1 cellular context compared by ENCODE assay signal in the genomic region with DNA sequence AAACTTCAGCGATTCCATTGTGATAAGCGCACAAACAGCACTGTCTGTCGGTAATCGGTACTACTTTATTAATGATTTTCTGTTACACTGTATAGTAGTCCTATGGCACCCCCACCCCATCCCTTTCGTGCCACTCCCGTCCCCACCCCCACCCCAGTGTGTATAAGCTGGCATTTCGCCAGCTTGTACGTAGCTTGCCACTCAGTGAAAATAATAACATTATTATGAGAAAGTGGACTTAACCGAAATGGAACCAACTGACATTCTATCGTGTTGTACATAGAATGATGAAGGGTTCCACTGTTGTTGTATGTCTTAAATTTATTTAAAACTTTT.
TF ChIP-seq lines count a peak whose summit lies in the region.

No MANE protein-coding gene starts in this region.

TF ChIP-seq in K562, 482 proteins besides CTCF, POLR2A, EP300 and RAD21 (continued from another document):
- TF ChIP-seq, protein P1, sequence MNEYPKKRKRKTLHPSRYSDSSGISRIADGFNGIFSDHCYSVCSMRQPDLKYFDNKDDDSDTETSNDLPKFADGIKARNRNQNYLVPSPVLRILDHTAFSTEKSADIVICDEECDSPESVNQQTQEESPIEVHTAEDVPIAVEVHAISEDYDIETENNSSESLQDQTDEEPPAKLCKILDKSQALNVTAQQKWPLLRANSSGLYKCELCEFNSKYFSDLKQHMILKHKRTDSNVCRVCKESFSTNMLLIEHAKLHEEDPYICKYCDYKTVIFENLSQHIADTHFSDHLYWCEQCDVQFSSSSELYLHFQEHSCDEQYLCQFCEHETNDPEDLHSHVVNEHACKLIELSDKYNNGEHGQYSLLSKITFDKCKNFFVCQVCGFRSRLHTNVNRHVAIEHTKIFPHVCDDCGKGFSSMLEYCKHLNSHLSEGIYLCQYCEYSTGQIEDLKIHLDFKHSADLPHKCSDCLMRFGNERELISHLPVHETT (CRISPR knock-in tag; conservative IDR thresholded peaks at IDR 0.05 in 1 of 2, IDR thresholded peaks at IDR 0.05 in 1 of 2) = peak in 1 of 2 experiments; percentile 34; a peak in 1 of 4 replicates
- TF ChIP-seq CREB5 (CRISPR knock-in tag; IDR thresholded peaks at IDR 0.05) (no peak), TAF15 (IDR thresholded peaks at IDR 0.05; ENCODE audit: low read depth, low read length) (no peak), NR2C2 (CRISPR knock-in tag; IDR thresholded peaks at IDR 0.05) (no peak), NR2C2 (tag; IDR thresholded peaks at IDR 0.05) (no peak), CGGBP1 (CRISPR knock-in tag; IDR thresholded peaks at IDR 0.05) (no peak), FOXA1 (IDR thresholded peaks at IDR 0.05; ENCODE audit: borderline replicate concordance) (no peak), LARP7 (IDR thresholded peaks at IDR 0.05) (no peak), POLR2H (tag; IDR thresholded peaks at IDR 0.05; ENCODE audit: low read depth) (peak; percentile 61; the same call in 1 of the 2 replicates), SP1 (CRISPR knock-in tag; IDR thresholded peaks at IDR 0.05) (no peak), ZNF263 (CRISPR knock-in tag; IDR thresholded peaks at IDR 0.05; ENCODE audit: borderline replicate concordance) (no peak), NFIC (IDR thresholded peaks at IDR 0.05) (peak; percentile 85), POLR2AphosphoS2 (IDR thresholded peaks at IDR 0.05; ENCODE audit: low read length) (0 out of 2 replicates have a peak, but pooled peaks have one; percentile 25), CEBPG (CRISPR knock-in tag; IDR thresholded peaks at IDR 0.05) (no peak), CEBPG (tag; conservative IDR thresholded peaks at IDR 0.05 in 1 of 2, IDR thresholded peaks at IDR 0.05 in 1 of 2) (peak; percentile 9 to 55; a peak in 3 of 4 replicates), TCFL5 (CRISPR knock-in tag; conservative IDR thresholded peaks at IDR 0.05) (no peak)
- TF ChIP-seq, protein P2, sequence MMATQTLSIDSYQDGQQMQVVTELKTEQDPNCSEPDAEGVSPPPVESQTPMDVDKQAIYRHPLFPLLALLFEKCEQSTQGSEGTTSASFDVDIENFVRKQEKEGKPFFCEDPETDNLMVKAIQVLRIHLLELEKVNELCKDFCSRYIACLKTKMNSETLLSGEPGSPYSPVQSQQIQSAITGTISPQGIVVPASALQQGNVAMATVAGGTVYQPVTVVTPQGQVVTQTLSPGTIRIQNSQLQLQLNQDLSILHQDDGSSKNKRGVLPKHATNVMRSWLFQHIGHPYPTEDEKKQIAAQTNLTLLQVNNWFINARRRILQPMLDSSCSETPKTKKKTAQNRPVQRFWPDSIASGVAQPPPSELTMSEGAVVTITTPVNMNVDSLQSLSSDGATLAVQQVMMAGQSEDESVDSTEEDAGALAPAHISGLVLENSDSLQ (IDR thresholded peaks at IDR 0.05) = peak; percentile 25; the same call in 1 of the 2 replicates
- TF ChIP-seq, protein P3, sequence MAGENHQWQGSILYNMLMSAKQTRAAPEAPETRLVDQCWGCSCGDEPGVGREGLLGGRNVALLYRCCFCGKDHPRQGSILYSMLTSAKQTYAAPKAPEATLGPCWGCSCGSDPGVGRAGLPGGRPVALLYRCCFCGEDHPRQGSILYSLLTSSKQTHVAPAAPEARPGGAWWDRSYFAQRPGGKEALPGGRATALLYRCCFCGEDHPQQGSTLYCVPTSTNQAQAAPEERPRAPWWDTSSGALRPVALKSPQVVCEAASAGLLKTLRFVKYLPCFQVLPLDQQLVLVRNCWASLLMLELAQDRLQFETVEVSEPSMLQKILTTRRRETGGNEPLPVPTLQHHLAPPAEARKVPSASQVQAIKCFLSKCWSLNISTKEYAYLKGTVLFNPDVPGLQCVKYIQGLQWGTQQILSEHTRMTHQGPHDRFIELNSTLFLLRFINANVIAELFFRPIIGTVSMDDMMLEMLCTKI (IDR thresholded peaks at IDR 0.05; ENCODE audit: partially characterized antibody) = no peak
- TF ChIP-seq, protein P4, sequence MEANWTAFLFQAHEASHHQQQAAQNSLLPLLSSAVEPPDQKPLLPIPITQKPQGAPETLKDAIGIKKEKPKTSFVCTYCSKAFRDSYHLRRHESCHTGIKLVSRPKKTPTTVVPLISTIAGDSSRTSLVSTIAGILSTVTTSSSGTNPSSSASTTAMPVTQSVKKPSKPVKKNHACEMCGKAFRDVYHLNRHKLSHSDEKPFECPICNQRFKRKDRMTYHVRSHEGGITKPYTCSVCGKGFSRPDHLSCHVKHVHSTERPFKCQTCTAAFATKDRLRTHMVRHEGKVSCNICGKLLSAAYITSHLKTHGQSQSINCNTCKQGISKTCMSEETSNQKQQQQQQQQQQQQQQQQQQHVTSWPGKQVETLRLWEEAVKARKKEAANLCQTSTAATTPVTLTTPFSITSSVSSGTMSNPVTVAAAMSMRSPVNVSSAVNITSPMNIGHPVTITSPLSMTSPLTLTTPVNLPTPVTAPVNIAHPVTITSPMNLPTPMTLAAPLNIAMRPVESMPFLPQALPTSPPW (CRISPR knock-in tag; IDR thresholded peaks at IDR 0.05) = 0 out of 2 replicates have a peak, but pooled peaks have one; percentile 45
- TF ChIP-seq, protein P5, sequence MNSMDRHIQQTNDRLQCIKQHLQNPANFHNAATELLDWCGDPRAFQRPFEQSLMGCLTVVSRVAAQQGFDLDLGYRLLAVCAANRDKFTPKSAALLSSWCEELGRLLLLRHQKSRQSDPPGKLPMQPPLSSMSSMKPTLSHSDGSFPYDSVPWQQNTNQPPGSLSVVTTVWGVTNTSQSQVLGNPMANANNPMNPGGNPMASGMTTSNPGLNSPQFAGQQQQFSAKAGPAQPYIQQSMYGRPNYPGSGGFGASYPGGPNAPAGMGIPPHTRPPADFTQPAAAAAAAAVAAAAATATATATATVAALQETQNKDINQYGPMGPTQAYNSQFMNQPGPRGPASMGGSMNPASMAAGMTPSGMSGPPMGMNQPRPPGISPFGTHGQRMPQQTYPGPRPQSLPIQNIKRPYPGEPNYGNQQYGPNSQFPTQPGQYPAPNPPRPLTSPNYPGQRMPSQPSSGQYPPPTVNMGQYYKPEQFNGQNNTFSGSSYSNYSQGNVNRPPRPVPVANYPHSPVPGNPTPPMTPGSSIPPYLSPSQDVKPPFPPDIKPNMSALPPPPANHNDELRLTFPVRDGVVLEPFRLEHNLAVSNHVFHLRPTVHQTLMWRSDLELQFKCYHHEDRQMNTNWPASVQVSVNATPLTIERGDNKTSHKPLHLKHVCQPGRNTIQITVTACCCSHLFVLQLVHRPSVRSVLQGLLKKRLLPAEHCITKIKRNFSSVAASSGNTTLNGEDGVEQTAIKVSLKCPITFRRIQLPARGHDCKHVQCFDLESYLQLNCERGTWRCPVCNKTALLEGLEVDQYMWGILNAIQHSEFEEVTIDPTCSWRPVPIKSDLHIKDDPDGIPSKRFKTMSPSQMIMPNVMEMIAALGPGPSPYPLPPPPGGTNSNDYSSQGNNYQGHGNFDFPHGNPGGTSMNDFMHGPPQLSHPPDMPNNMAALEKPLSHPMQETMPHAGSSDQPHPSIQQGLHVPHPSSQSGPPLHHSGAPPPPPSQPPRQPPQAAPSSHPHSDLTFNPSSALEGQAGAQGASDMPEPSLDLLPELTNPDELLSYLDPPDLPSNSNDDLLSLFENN (IDR thresholded peaks at IDR 0.05; ENCODE audit: low read depth in 2 of 2, low read length in 2 of 2) = no peak
